ENCODE assay signal across 27 cellular contexts in genomic region chr7:150744041-150744656, GRCh38. TPM values are rescaled to one million over a fixed set of nuclear protein-coding genes. Genes with fewer than 3 reads are reported as not detected.
DNase-seq lines count a peak whose midpoint lies in the region; ATAC-seq and TF ChIP-seq lines count a peak whose summit lies in the region.
"Had no signal": no experiment of that assay in that cellular context is flagged by ENCODE, and none has a peak within 500 bp of the region (broad histone marks: within the 10 kb centered on the region; RNA-seq: fewer than 3 reads in every experiment).

No MANE protein-coding gene starts in this region.

- no peaks in the 10 kb centered on the region for H3K9me3 ChIP-seq in CD4-positive, CD25-positive, alpha-beta regulatory T cell (ENCODE audit: control insufficient read depth in 2 of 2, low read length in 2 of 2)
- H3K9me3 ChIP-seq in ascending aorta (no peaks in the 10 kb centered on the region), thyroid gland (no peaks in the 10 kb centered on the region), tibial artery (no peaks in the 10 kb centered on the region)
- H3K9me3 ChIP-seq: HAP-1, neutrophil had no signal

- H3K4me1 Mint-ChIP-seq in T-helper 2 cell treated with Interferon-gamma antibody and Interleukin-4, amounts not matched to agents 5 μg/mL and 100 μg/mL, for 36 hours (ENCODE audit: low read depth), result peaks cover 74% of the 10 kb centered on the region
- peaks cover 34 to 94% (median 81%) of the 10 kb centered on the region in 4 donors for H3K4me1 Mint-ChIP-seq in CD4-positive, CD25-positive, alpha-beta regulatory T cell
- peaks cover 92% of the 10 kb centered on the region for H3K4me1 Mint-ChIP-seq in activated CD8-positive, alpha-beta T cell treated with anti-CD3 and anti-CD28 coated beads for 36 hours (ENCODE audit: low read depth)
- peaks cover 63% of the 10 kb centered on the region for H3K4me1 Mint-ChIP-seq in endothelial cell (ENCODE audit: unreplicated experiment)

- H3K27me3 Mint-ChIP-seq in T-helper 2 cell treated with Interferon-gamma antibody and Interleukin-4, amounts not matched to agents 5 μg/mL and 100 μg/mL, for 36 hours (ENCODE audit: low read depth), result no peaks in the 10 kb centered on the region
- H3K27me3 Mint-ChIP-seq in CD4-positive, CD25-positive, alpha-beta regulatory T cell, result no peaks in the 10 kb centered on the region
- H3K27me3 Mint-ChIP-seq in activated CD8-positive, alpha-beta T cell treated with anti-CD3 and anti-CD28 coated beads for 36 hours, result no peaks in the 10 kb centered on the region
- peaks cover 20% of the 10 kb centered on the region for H3K27me3 Mint-ChIP-seq in endothelial cell (ENCODE audit: unreplicated experiment)

- H3K9me3 Mint-ChIP-seq in T-helper 2 cell treated with Interferon-gamma antibody and Interleukin-4, amounts not matched to agents 5 μg/mL and 100 μg/mL, for 36 hours, result peaks cover 4% of the 10 kb centered on the region
- no peaks in the 10 kb centered on the region for H3K9me3 Mint-ChIP-seq in CD4-positive, CD25-positive, alpha-beta regulatory T cell
- peaks cover 7% of the 10 kb centered on the region for H3K9me3 Mint-ChIP-seq in activated CD8-positive, alpha-beta T cell treated with anti-CD3 and anti-CD28 coated beads for 36 hours
- peaks cover 4% of the 10 kb centered on the region for H3K9me3 Mint-ChIP-seq in endothelial cell (ENCODE audit: unreplicated experiment)

- no peak for DNase-seq in T-helper 2 cell treated with Interferon-gamma antibody and Interleukin-4, amounts not matched to agents 5 μg/mL and 100 μg/mL, for 36 hours (ENCODE audit: low spot score)
- no peak for DNase-seq in T-helper 2 cell
- DNase-seq in CD4-positive, CD25-positive, alpha-beta regulatory T cell, result no peak
- DNase-seq in activated CD8-positive, alpha-beta T cell treated with anti-CD3 and anti-CD28 coated beads for 36 hours, result no peak
- no peak for DNase-seq in endothelial cell (ENCODE audit: low spot score)
- no peak for DNase-seq in ascending aorta (ENCODE audit: low spot score in 2 of 2)
- DNase-seq in thyroid gland, result no peak
- DNase-seq in tibial artery, result no peak
- DNase-seq: 8988T; activated gamma-delta T cell treated with Interleukin-2 at 50 U/mL for 16 hours; AML-193; NCI-H1048; NCI-H1930; NCI-H226; NCI-H82; SHP77; stimulated activated naive CD4-positive, alpha-beta T cell treated with Interleukin-2 at 50 U/mL for 16 hours had no signal

- peaks cover 58% of the 10 kb centered on the region for H3K36me3 ChIP-seq in CD4-positive, CD25-positive, alpha-beta regulatory T cell (ENCODE audit: control insufficient read depth, insufficient read depth, low read length)
- no peaks in the 10 kb centered on the region for H3K36me3 ChIP-seq in ascending aorta
- peaks cover 0 to 5% of the 10 kb centered on the region in 2 donors for H3K36me3 ChIP-seq in thyroid gland
- peaks cover 0 to 11% (median 0%) of the 10 kb centered on the region in 3 donors for H3K36me3 ChIP-seq in tibial artery
- H3K36me3 ChIP-seq: HAP-1, neutrophil had no signal

- WGBS in thyroid gland, 2 donors, result 59 to 71% methylated on average over 8 of the region's 8 CpGs

- H3K27ac ChIP-seq in CD4-positive, CD25-positive, alpha-beta regulatory T cell (ENCODE audit: insufficient read depth, low read length, poor library complexity, severe bottlenecking), result peak overlapping the region; percentile 39
- H3K27ac ChIP-seq in ascending aorta (no peak overlapping the region), thyroid gland (no peak overlapping the region), tibial artery (no peak overlapping the region)
- H3K27ac ChIP-seq: neutrophil, VCaP had no signal

- H3K27me3 ChIP-seq in CD4-positive, CD25-positive, alpha-beta regulatory T cell (ENCODE audit: control insufficient read depth, insufficient read depth, low read length), result no peaks in the 10 kb centered on the region
- H3K27me3 ChIP-seq in ascending aorta (no peaks in the 10 kb centered on the region), thyroid gland (no peaks in the 10 kb centered on the region), tibial artery (no peaks in the 10 kb centered on the region)

- H3K4me1 ChIP-seq in CD4-positive, CD25-positive, alpha-beta regulatory T cell (ENCODE audit: control insufficient read depth, insufficient read depth, low read length, poor library complexity, severe bottlenecking), result peaks cover 99% of the 10 kb centered on the region
- H3K4me1 ChIP-seq in ascending aorta, result no peaks in the 10 kb centered on the region
- no peaks in the 10 kb centered on the region for H3K4me1 ChIP-seq in thyroid gland
- no peaks in the 10 kb centered on the region for H3K4me1 ChIP-seq in tibial artery
- H3K4me1 ChIP-seq: HAP-1 had no signal

- POLR2A ChIA-PET in activated CD8-positive, alpha-beta T cell treated with anti-CD3 and anti-CD28 coated beads for 36 hours (lab: Charles Lee), result interaction anchor here (0.9 to 2.3 kb wide), 13 partner anchors 9 to 295 kb away, joined by 3 to 9 read pairs (median 4); partner anchors contain the start of genes GIMAP1, GIMAP7 and GIMAP8

- H3K4me3 Mint-ChIP-seq in T-helper 2 cell treated with Interferon-gamma antibody and Interleukin-4, amounts not matched to agents 5 μg/mL and 100 μg/mL, for 36 hours, result peak overlapping the region; percentile 94
- H3K4me3 Mint-ChIP-seq in CD4-positive, CD25-positive, alpha-beta regulatory T cell, result peak overlapping the region; percentile 95 to 99 (median 98)
- peak overlapping the region; percentile 89 for H3K4me3 Mint-ChIP-seq in activated CD8-positive, alpha-beta T cell treated with anti-CD3 and anti-CD28 coated beads for 36 hours
- peak overlapping the region; percentile 62 for H3K4me3 Mint-ChIP-seq in endothelial cell (ENCODE audit: unreplicated experiment)

- intact Hi-C loops in activated CD8-positive, alpha-beta T cell treated with anti-CD3 and anti-CD28 coated beads for 36 hours (cut with micrococcal nuclease), result no loop called here
- intact Hi-C loops in ascending aorta (cut with DNase I), result no loop called here
- intact Hi-C loops in thyroid gland (cut with DNase I), result loop anchor here (10.0 kb wide), 1 partner anchor 289 kb away; the partner anchor contains the start of gene GIMAP8
- intact Hi-C loops in tibial artery (cut with DNase I; ENCODE audit: low total_unique reads), result no loop called here

- CTCF ChIA-PET in activated CD8-positive, alpha-beta T cell treated with anti-CD3 and anti-CD28 coated beads for 36 hours (lab: Charles Lee), result interaction anchor here (0.8 to 4.0 kb wide), 7 partner anchors 9 to 295 kb away, joined by 3 to 23 read pairs (median 4); partner anchors contain the start of genes GIMAP1 and GIMAP2

- peak overlapping the region; percentile 78 for H3K27ac Mint-ChIP-seq in T-helper 2 cell treated with Interferon-gamma antibody and Interleukin-4, amounts not matched to agents 5 μg/mL and 100 μg/mL, for 36 hours
- H3K27ac Mint-ChIP-seq in CD4-positive, CD25-positive, alpha-beta regulatory T cell, result peak overlapping the region; percentile 86 to 96 (median 91)
- H3K27ac Mint-ChIP-seq in activated CD8-positive, alpha-beta T cell treated with anti-CD3 and anti-CD28 coated beads for 36 hours, result peak overlapping the region; percentile 94
- H3K27ac Mint-ChIP-seq in endothelial cell (ENCODE audit: unreplicated experiment), result no peak overlapping the region

- no peak for TF ChIP-seq POLR2A in thyroid gland (IDR thresholded peaks at IDR 0.05)

- H3K4me3 ChIP-seq in CD4-positive, CD25-positive, alpha-beta regulatory T cell (ENCODE audit: low read depth, low read length), result peak overlapping the region; percentile 99
- H3K4me3 ChIP-seq in ascending aorta (no peak overlapping the region), thyroid gland (replicated peaks in 1 of 3) (no peak overlapping the region), tibial artery (no peak overlapping the region)
- H3K4me3 ChIP-seq: HAP-1 had no signal

- TF ChIP-seq CTCF in activated CD8-positive, alpha-beta T cell treated with anti-CD3 and anti-CD28 coated beads for 36 hours (IDR thresholded peaks at IDR 0.05), result no peak
- no peak for TF ChIP-seq CTCF in endothelial cell (IDR thresholded peaks at IDR 0.05; ENCODE audit: unreplicated experiment)
- no peak for TF ChIP-seq CTCF in ascending aorta (IDR thresholded peaks at IDR 0.05)
- no peak for TF ChIP-seq CTCF in thyroid gland (IDR thresholded peaks at IDR 0.05)
- no peak for TF ChIP-seq CTCF in tibial artery (IDR thresholded peaks at IDR 0.05)

- peaks cover 74% of the 10 kb centered on the region for H3K36me3 Mint-ChIP-seq in T-helper 2 cell treated with Interferon-gamma antibody and Interleukin-4, amounts not matched to agents 5 μg/mL and 100 μg/mL, for 36 hours (ENCODE audit: low read depth)
- H3K36me3 Mint-ChIP-seq in CD4-positive, CD25-positive, alpha-beta regulatory T cell, result peaks cover 70% of the 10 kb centered on the region
- peaks cover 76% of the 10 kb centered on the region for H3K36me3 Mint-ChIP-seq in activated CD8-positive, alpha-beta T cell treated with anti-CD3 and anti-CD28 coated beads for 36 hours (ENCODE audit: low read depth)
- peaks cover 77% of the 10 kb centered on the region for H3K36me3 Mint-ChIP-seq in endothelial cell (ENCODE audit: low read depth, unreplicated experiment)

- peak in 1 of 2 donors; percentile 10 for ATAC-seq in CD4-positive, CD25-positive, alpha-beta regulatory T cell (ENCODE audit: low read depth in 2 of 2)
- peak; percentile 5 for ATAC-seq in activated CD8-positive, alpha-beta T cell treated with anti-CD3 and anti-CD28 coated beads for 36 hours

RNA-seq across cellular contexts. Expression of gene GIMAP5, which starts 6.9 kb away (rescaled TPM):
- total RNA-seq in CD4-positive, CD25-positive, alpha-beta regulatory T cell, result 37.4 TPM
- 100 to 1,000 TPM; 249 to 539 (median 320) TPM for polyA plus RNA-seq in CD4-positive, CD25-positive, alpha-beta regulatory T cell
- 10 to 100 TPM; 37.6 to 40.7 TPM for total RNA-seq in activated CD8-positive, alpha-beta T cell treated with anti-CD3 and anti-CD28 coated beads for 36 hours
- 220 TPM for total RNA-seq in endothelial cell (ENCODE audit: unreplicated experiment)
- 89.3 TPM for total RNA-seq in ascending aorta
- total RNA-seq in thyroid gland, result 10 to 100 TPM; 25.3 to 80.6 (median 39.0) TPM
- total RNA-seq: fibroblast of lung, LHCN-M2, OCI-LY7 had no signal
- polyA plus RNA-seq: fibroblast of lung had no signal

RNA-seq across cellular contexts. Expression of gene GIMAP1, which starts 27.7 kb away (rescaled TPM):
- total RNA-seq in CD4-positive, CD25-positive, alpha-beta regulatory T cell, result 17.1 TPM
- polyA plus RNA-seq in CD4-positive, CD25-positive, alpha-beta regulatory T cell, result 10 to 100 TPM; 48.4 to 90.0 (median 64.6) TPM
- 1 to 10 TPM; 8.7 to 9.3 TPM for total RNA-seq in activated CD8-positive, alpha-beta T cell treated with anti-CD3 and anti-CD28 coated beads for 36 hours
- total RNA-seq in endothelial cell (ENCODE audit: unreplicated experiment) (3.6 TPM), ascending aorta (21.2 TPM), thyroid gland (10 to 100 TPM in 2 of 4 donors, 1 to 10 TPM in 2; 6.7 to 23.6 (median 9.6) TPM)
- total RNA-seq: LHCN-M2, OCI-LY7 had no signal

RNA-seq across cellular contexts. Expression of gene TMEM176B, which starts 56.0 kb away (rescaled TPM):
- total RNA-seq in CD4-positive, CD25-positive, alpha-beta regulatory T cell, result not detected
- polyA plus RNA-seq in CD4-positive, CD25-positive, alpha-beta regulatory T cell, result 1 to 10 TPM in 1 of 4 donors, under 1 TPM in 2, not detected in 1; 0.21 to 1.0 (median 0.33) TPM
- total RNA-seq in activated CD8-positive, alpha-beta T cell treated with anti-CD3 and anti-CD28 coated beads for 36 hours, result not detected
- total RNA-seq in endothelial cell (ENCODE audit: unreplicated experiment), result 1.4 TPM
- 42.5 TPM for total RNA-seq in ascending aorta
- 10 to 100 TPM; 10.4 to 36.0 (median 18.9) TPM for total RNA-seq in thyroid gland
- total RNA-seq: activated CD8-positive, alpha-beta memory T cell treated with anti-CD3 and anti-CD28 coated beads for 36 hours; glomerular endothelial cell; LHCN-M2; pulmonary artery endothelial cell; T-helper 1 cell treated with Interleukin-12 subunit alpha and Interleukin-12 subunit beta and Interleukin-4 antibody, amounts not matched to agents 30 ng/mL and 1 ng/mL, for 36 hours had no signal

RNA-seq across cellular contexts. Expression of gene TMEM176A, which starts 56.4 kb away (rescaled TPM):
- total RNA-seq in CD4-positive, CD25-positive, alpha-beta regulatory T cell, result not detected
- under 1 TPM in 2 of 4 donors, not detected in 2; 0.24 TPM for polyA plus RNA-seq in CD4-positive, CD25-positive, alpha-beta regulatory T cell
- not detected for total RNA-seq in activated CD8-positive, alpha-beta T cell treated with anti-CD3 and anti-CD28 coated beads for 36 hours
- total RNA-seq in endothelial cell (ENCODE audit: unreplicated experiment) (1.3 TPM), ascending aorta (31.5 TPM), thyroid gland (10 to 100 TPM in 2 of 4 donors, 1 to 10 TPM in 2; 3.7 to 34.0 (median 14.7) TPM)
- total RNA-seq: activated CD8-positive, alpha-beta memory T cell treated with anti-CD3 and anti-CD28 coated beads for 36 hours; glomerular endothelial cell; LHCN-M2; OCI-LY7; pulmonary artery endothelial cell; T-helper 1 cell treated with Interleukin-12 subunit alpha and Interleukin-12 subunit beta and Interleukin-4 antibody, amounts not matched to agents 30 ng/mL and 1 ng/mL, for 36 hours had no signal

RNA-seq across cellular contexts. Expression of gene GIMAP2, which starts 58.6 kb away (rescaled TPM):
- 95.1 TPM for total RNA-seq in CD4-positive, CD25-positive, alpha-beta regulatory T cell
- polyA plus RNA-seq in CD4-positive, CD25-positive, alpha-beta regulatory T cell, result 100 to 1,000 TPM in 2 of 4 donors, 10 to 100 TPM in 2; 79.0 to 142 (median 110) TPM
- 10 to 100 TPM; 42.2 to 42.7 TPM for total RNA-seq in activated CD8-positive, alpha-beta T cell treated with anti-CD3 and anti-CD28 coated beads for 36 hours
- 1.9 TPM for total RNA-seq in endothelial cell (ENCODE audit: unreplicated experiment)
- 12.3 TPM for total RNA-seq in ascending aorta
- 10 to 100 TPM in 2 of 4 donors, 1 to 10 TPM in 2; 6.7 to 32.4 (median 10.4) TPM for total RNA-seq in thyroid gland
- total RNA-seq: OCI-LY7 had no signal
